1 cellular context compared by ENCODE assay signal in the genomic region with DNA sequence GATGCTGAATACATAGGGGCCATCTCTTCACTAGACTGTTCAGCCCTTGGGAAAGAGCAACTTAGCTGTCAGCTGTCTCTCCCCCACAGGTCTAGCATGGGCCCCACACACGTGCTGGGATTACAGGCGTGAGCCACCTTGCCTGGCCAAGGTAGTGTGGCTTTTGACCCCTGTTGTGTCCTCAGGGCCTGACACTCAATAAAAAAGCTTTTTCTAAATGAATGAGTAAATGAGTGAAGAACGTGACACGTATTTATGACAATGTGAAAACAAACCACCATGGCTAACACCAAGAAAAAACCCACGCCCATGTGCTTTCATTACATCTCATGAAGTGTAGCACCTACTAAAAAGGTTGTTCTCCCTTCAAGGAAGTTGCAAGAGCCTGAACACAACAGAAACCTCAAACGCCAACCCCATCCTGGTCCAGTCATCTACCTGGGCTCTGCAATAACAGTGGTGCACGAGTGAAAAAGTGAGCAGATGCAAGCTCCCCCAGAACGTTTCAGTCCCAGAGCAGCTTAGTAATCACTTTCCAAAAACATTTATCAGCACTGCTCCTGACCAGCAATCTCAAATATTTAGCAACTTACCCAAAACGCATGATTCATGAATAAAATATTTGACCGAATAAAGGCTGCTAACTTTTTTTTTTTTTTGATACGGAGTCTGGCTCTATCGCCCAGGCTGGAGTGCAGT.
TF ChIP-seq lines count a peak whose summit lies in the region.

No MANE protein-coding gene starts in this region.

TF ChIP-seq in HCT116, 20 proteins besides CTCF, POLR2A, EP300 and RAD21 (continued from another document):
- TF ChIP-seq, protein P1, sequence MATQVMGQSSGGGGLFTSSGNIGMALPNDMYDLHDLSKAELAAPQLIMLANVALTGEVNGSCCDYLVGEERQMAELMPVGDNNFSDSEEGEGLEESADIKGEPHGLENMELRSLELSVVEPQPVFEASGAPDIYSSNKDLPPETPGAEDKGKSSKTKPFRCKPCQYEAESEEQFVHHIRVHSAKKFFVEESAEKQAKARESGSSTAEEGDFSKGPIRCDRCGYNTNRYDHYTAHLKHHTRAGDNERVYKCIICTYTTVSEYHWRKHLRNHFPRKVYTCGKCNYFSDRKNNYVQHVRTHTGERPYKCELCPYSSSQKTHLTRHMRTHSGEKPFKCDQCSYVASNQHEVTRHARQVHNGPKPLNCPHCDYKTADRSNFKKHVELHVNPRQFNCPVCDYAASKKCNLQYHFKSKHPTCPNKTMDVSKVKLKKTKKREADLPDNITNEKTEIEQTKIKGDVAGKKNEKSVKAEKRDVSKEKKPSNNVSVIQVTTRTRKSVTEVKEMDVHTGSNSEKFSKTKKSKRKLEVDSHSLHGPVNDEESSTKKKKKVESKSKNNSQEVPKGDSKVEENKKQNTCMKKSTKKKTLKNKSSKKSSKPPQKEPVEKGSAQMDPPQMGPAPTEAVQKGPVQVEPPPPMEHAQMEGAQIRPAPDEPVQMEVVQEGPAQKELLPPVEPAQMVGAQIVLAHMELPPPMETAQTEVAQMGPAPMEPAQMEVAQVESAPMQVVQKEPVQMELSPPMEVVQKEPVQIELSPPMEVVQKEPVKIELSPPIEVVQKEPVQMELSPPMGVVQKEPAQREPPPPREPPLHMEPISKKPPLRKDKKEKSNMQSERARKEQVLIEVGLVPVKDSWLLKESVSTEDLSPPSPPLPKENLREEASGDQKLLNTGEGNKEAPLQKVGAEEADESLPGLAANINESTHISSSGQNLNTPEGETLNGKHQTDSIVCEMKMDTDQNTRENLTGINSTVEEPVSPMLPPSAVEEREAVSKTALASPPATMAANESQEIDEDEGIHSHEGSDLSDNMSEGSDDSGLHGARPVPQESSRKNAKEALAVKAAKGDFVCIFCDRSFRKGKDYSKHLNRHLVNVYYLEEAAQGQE (IDR thresholded peaks at IDR 0.05; ENCODE audit: low read depth): no peak
- no peak for TF ChIP-seq TCF7L2 (IDR thresholded peaks at IDR 0.05; ENCODE audit: borderline replicate concordance, extremely low read depth, insufficient read depth, insufficient read length)
- no peak for TF ChIP-seq ZFX (IDR thresholded peaks at IDR 0.05)
- TF ChIP-seq, protein P2, sequence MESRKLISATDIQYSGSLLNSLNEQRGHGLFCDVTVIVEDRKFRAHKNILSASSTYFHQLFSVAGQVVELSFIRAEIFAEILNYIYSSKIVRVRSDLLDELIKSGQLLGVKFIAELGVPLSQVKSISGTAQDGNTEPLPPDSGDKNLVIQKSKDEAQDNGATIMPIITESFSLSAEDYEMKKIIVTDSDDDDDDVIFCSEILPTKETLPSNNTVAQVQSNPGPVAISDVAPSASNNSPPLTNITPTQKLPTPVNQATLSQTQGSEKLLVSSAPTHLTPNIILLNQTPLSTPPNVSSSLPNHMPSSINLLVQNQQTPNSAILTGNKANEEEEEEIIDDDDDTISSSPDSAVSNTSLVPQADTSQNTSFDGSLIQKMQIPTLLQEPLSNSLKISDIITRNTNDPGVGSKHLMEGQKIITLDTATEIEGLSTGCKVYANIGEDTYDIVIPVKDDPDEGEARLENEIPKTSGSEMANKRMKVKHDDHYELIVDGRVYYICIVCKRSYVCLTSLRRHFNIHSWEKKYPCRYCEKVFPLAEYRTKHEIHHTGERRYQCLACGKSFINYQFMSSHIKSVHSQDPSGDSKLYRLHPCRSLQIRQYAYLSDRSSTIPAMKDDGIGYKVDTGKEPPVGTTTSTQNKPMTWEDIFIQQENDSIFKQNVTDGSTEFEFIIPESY (IDR thresholded peaks at IDR 0.05; ENCODE audit: extremely low read depth, insufficient replicate concordance, low read length): no peak
